In genomic region chr4:733631-733980, GRCh38 we compare ENCODE assay signal across 21 cellular contexts. TPM values are rescaled to one million over a fixed set of nuclear protein-coding genes. Genes with fewer than 3 reads are reported as not detected.
DNase-seq lines count a peak whose midpoint lies in the region; ATAC-seq and TF ChIP-seq lines count a peak whose summit lies in the region.
"Had no signal": no experiment of that assay in that cellular context is flagged by ENCODE, and none has a peak within 500 bp of the region (broad histone marks: within the 10 kb centered on the region; RNA-seq: fewer than 3 reads in every experiment).

No MANE protein-coding gene starts in this region.

- H3K27me3 ChIP-seq in right atrium auricular region (no peaks in the 10 kb centered on the region), neuronal stem cell (ENCODE audit: control insufficient read depth in 3 of 3, insufficient read depth in 3 of 3, low read depth in 1 of 3, low read length in 3 of 3) (no peaks in the 10 kb centered on the region)
- H3K27me3 ChIP-seq: BE2C had no signal

- no peak overlapping the region for H2BK15ac ChIP-seq in neuronal stem cell (ENCODE audit: low read length)

- H3K4me1 ChIP-seq in right atrium auricular region (no peaks in the 10 kb centered on the region), neuronal stem cell (ENCODE audit: control insufficient read depth in 2 of 2, insufficient read depth in 1 of 2, low read depth in 1 of 2, low read length in 2 of 2) (no peaks in the 10 kb centered on the region)
- H3K4me1 ChIP-seq: BE2C, HAP-1 had no signal

- H3K9me3 ChIP-seq in right atrium auricular region (no peaks in the 10 kb centered on the region), neuronal stem cell (replicated peaks in 1 of 2; ENCODE audit: control insufficient read depth in 2 of 2, insufficient read depth in 1 of 2, low read depth in 1 of 2, low read length in 2 of 2) (peaks cover 0 to 5% of the 10 kb centered on the region in 2 donors)
- H3K9me3 ChIP-seq: BE2C, HAP-1 had no signal

- H3K4me3 Mint-ChIP-seq in glutamatergic neuron (ENCODE audit: unreplicated experiment) = no peak overlapping the region
- H3K4me3 Mint-ChIP-seq in activated CD4-positive, alpha-beta T cell treated with anti-CD3 and anti-CD28 coated beads, Interleukin-2, amount 10 ng/mL, durations not matched to agents 24 days and 14 days = no peak overlapping the region
- H3K4me3 Mint-ChIP-seq: CD4-positive, CD25-positive, alpha-beta regulatory T cell; CD8-positive, alpha-beta memory T cell had no signal

- no peak overlapping the region for H4K91ac ChIP-seq in neuronal stem cell (ENCODE audit: low read depth, low read length, poor library complexity)

- H3K79me1 ChIP-seq in neuronal stem cell (ENCODE audit: low read depth, low read length) = peaks cover 23% of the 10 kb centered on the region

- peaks cover 9% of the 10 kb centered on the region for H3K9me3 Mint-ChIP-seq in glutamatergic neuron (ENCODE audit: unreplicated experiment)
- H3K9me3 Mint-ChIP-seq in activated CD4-positive, alpha-beta T cell treated with anti-CD3 and anti-CD28 coated beads, Interleukin-2, amount 10 ng/mL, durations not matched to agents 24 days and 14 days = no peaks in the 10 kb centered on the region
- H3K9me3 Mint-ChIP-seq: CD8-positive, alpha-beta memory T cell had no signal

- H3K4me1 Mint-ChIP-seq in glutamatergic neuron (ENCODE audit: low read depth, unreplicated experiment) = peaks cover 3% of the 10 kb centered on the region
- no peaks in the 10 kb centered on the region for H3K4me1 Mint-ChIP-seq in activated CD4-positive, alpha-beta T cell treated with anti-CD3 and anti-CD28 coated beads, Interleukin-2, amount 10 ng/mL, durations not matched to agents 24 days and 14 days
- H3K4me1 Mint-ChIP-seq: CD4-positive, CD25-positive, alpha-beta regulatory T cell had no signal

- H3K4me2 ChIP-seq in neuronal stem cell (ENCODE audit: insufficient read depth, low read length, poor library complexity, severe bottlenecking) = no peak overlapping the region

- H3K4me3 ChIP-seq in right atrium auricular region (no peak overlapping the region), neuronal stem cell (ENCODE audit: low read length in 2 of 2) (no peak overlapping the region)
- H3K4me3 ChIP-seq: GM12878, GM23248, HAP-1 had no signal

- H3K36me3 Mint-ChIP-seq in glutamatergic neuron (ENCODE audit: unreplicated experiment) = peaks cover 4% of the 10 kb centered on the region
- peaks cover 39% of the 10 kb centered on the region for H3K36me3 Mint-ChIP-seq in activated CD4-positive, alpha-beta T cell treated with anti-CD3 and anti-CD28 coated beads, Interleukin-2, amount 10 ng/mL, durations not matched to agents 24 days and 14 days (ENCODE audit: low read depth)

- H3K27ac ChIP-seq in right atrium auricular region = no peak overlapping the region
- H3K27ac ChIP-seq in neuronal stem cell (replicated peaks; ENCODE audit: low read length) = no peak overlapping the region
- H3K27ac ChIP-seq: GM23248 had no signal

- H4K8ac ChIP-seq in neuronal stem cell (ENCODE audit: low read depth, low read length) = no peak overlapping the region

- no peak overlapping the region for H2AK5ac ChIP-seq in neuronal stem cell (ENCODE audit: low read depth, low read length)

- ATAC-seq in Right ventricle myocardium superior (ENCODE audit: poor library complexity) = no peak
- ATAC-seq: GM12878 had no signal

- peaks cover 66% of the 10 kb centered on the region for H3K36me3 ChIP-seq in right atrium auricular region
- H3K36me3 ChIP-seq in neuronal stem cell (replicated peaks in 1 of 2; ENCODE audit: control insufficient read depth in 2 of 2, insufficient read depth in 2 of 2, low read length in 2 of 2) = peaks cover 46 to 83% of the 10 kb centered on the region in 2 donors

- no peak overlapping the region for H2BK120ac ChIP-seq in neuronal stem cell (ENCODE audit: low read depth, low read length)

- DNase-seq in Right ventricle myocardium superior (peak; percentile 10), right atrium auricular region (ENCODE audit: low spot score) (no peak), glutamatergic neuron (peak; percentile 4), neuronal stem cell (ENCODE audit: low spot score) (no peak)
- no peak for DNase-seq in activated CD4-positive, alpha-beta T cell treated with anti-CD3 and anti-CD28 coated beads, Interleukin-2, amount 10 ng/mL, durations not matched to agents 24 days and 14 days
- DNase-seq in stimulated activated CD4-positive, alpha-beta T cell treated with anti-CD3 and anti-CD28 coated beads, Interleukin-12 subunit alpha, Interleukin-12 subunit beta, amount 100 ng/mL, for 4 hours = no peak
- DNase-seq: ACHN; C1 segment of cervical spinal cord; CD4-positive, CD25-positive, alpha-beta regulatory T cell; CD8-positive, alpha-beta memory T cell; COR-L47; DMS 273 treated with DMSO at 0.1 percent for 48 hours; DMS53; DND-41; EL; GM23248 had no signal

- peak overlapping the region; percentile 39 for H2BK5ac ChIP-seq in neuronal stem cell (ENCODE audit: low read length)

- no peak overlapping the region for H3K4ac ChIP-seq in neuronal stem cell (ENCODE audit: low read length)

- TF ChIP-seq CTCF in right atrium auricular region (IDR thresholded peaks at IDR 0.05) (no peak), glutamatergic neuron (IDR thresholded peaks at IDR 0.05; ENCODE audit: partially characterized antibody, unreplicated experiment) (no peak)

- H3K18ac ChIP-seq in neuronal stem cell (ENCODE audit: low read length) = no peak overlapping the region

- H3K14ac ChIP-seq in neuronal stem cell (ENCODE audit: low read length) = no peak overlapping the region

- no peak overlapping the region for H2BK12ac ChIP-seq in neuronal stem cell (ENCODE audit: low read length)

- H3K23ac ChIP-seq in neuronal stem cell (ENCODE audit: low read depth, low read length, poor library complexity) = no peak overlapping the region

- H3K27ac Mint-ChIP-seq in glutamatergic neuron (ENCODE audit: unreplicated experiment) = no peak overlapping the region
- H3K27ac Mint-ChIP-seq in activated CD4-positive, alpha-beta T cell treated with anti-CD3 and anti-CD28 coated beads, Interleukin-2, amount 10 ng/mL, durations not matched to agents 24 days and 14 days = no peak overlapping the region
- H3K27ac Mint-ChIP-seq: CD4-positive, CD25-positive, alpha-beta regulatory T cell had no signal

- no CpG with 5 or more reads among the region's 18 CpGs for WGBS in neuronal stem cell (ENCODE audit: extremely low coverage in 2 of 2, insufficient read length in 2 of 2, insufficient replicate concordance in 1 of 2), 2 donors

- intact Hi-C loops in Right ventricle myocardium superior (cut with DNase I) = no loop called here
- intact Hi-C loops in activated CD4-positive, alpha-beta T cell treated with anti-CD3 and anti-CD28 coated beads, Interleukin-2, amount 10 ng/mL, durations not matched to agents 24 days and 14 days (cut with micrococcal nuclease) = no loop called here

- peaks cover 7% of the 10 kb centered on the region for H3K27me3 Mint-ChIP-seq in glutamatergic neuron (ENCODE audit: unreplicated experiment)
- no peaks in the 10 kb centered on the region for H3K27me3 Mint-ChIP-seq in activated CD4-positive, alpha-beta T cell treated with anti-CD3 and anti-CD28 coated beads, Interleukin-2, amount 10 ng/mL, durations not matched to agents 24 days and 14 days
- H3K27me3 Mint-ChIP-seq: CD4-positive, CD25-positive, alpha-beta regulatory T cell had no signal

- no peak overlapping the region for H3K9ac ChIP-seq in neuronal stem cell (ENCODE audit: low read depth, low read length, poor library complexity)
- H3K9ac ChIP-seq: GM23248 had no signal

- no peak overlapping the region for H2AFZ ChIP-seq in neuronal stem cell (ENCODE audit: low read length)
- H2AFZ ChIP-seq: GM23248 had no signal

RNA-seq across cellular contexts. Expression of gene PCGF3, which starts 28.0 kb away (rescaled TPM):
- total RNA-seq in Right ventricle myocardium superior = 20.8 TPM
- 10 to 100 TPM; 17.9 to 22.6 TPM for total RNA-seq in right atrium auricular region
- 122 TPM for total RNA-seq in glutamatergic neuron (ENCODE audit: unreplicated experiment)
- polyA plus RNA-seq in neuronal stem cell (2013, experiment 1 of 2) = 40.8 TPM
- 42.5 TPM for polyA plus RNA-seq in neuronal stem cell (2013, experiment 2 of 2)
- total RNA-seq in activated CD4-positive, alpha-beta T cell treated with anti-CD3 and anti-CD28 coated beads, Interleukin-2, amount 10 ng/mL, durations not matched to agents 24 days and 14 days = 32.1 and 34.5 TPM in 2 replicates

RNA-seq across cellular contexts. Expression of gene SLC49A3, which starts 44.7 kb away (rescaled TPM):
- 14.6 TPM for total RNA-seq in Right ventricle myocardium superior
- 10 to 100 TPM in 1 of 2 donors, 1 to 10 TPM in 1; 10.0 to 12.0 TPM for total RNA-seq in right atrium auricular region
- not detected for total RNA-seq in glutamatergic neuron (ENCODE audit: unreplicated experiment)
- polyA plus RNA-seq in neuronal stem cell (2013, experiment 1 of 2) = 0.81 TPM
- 0.57 TPM for polyA plus RNA-seq in neuronal stem cell (2013, experiment 2 of 2)
- total RNA-seq in activated CD4-positive, alpha-beta T cell treated with anti-CD3 and anti-CD28 coated beads, Interleukin-2, amount 10 ng/mL, durations not matched to agents 24 days and 14 days = 0.40 and 0.72 TPM in 2 replicates
- total RNA-seq: G401, H4 had no signal

RNA-seq across cellular contexts. Expression of gene MYL5, which starts 59.3 kb away (rescaled TPM):
- 3.7 TPM for total RNA-seq in Right ventricle myocardium superior
- 1 to 10 TPM; 3.2 to 3.6 TPM for total RNA-seq in right atrium auricular region
- total RNA-seq in glutamatergic neuron (ENCODE audit: unreplicated experiment) = 13.6 TPM
- polyA plus RNA-seq in neuronal stem cell (2013, experiment 1 of 2) = 4.1 TPM
- 3.9 TPM for polyA plus RNA-seq in neuronal stem cell (2013, experiment 2 of 2)
- 23.4 and 24.7 TPM in 2 replicates for total RNA-seq in activated CD4-positive, alpha-beta T cell treated with anti-CD3 and anti-CD28 coated beads, Interleukin-2, amount 10 ng/mL, durations not matched to agents 24 days and 14 days

RNA-seq across cellular contexts. Expression of gene ATP5ME, which starts 59.5 kb away (rescaled TPM):
- total RNA-seq in Right ventricle myocardium superior = 1,145 TPM
- total RNA-seq in right atrium auricular region = 100 to 1,000 TPM in 1 of 2 donors, 10 to 100 TPM in 1; 85.1 to 265 TPM
- 230 TPM for total RNA-seq in glutamatergic neuron (ENCODE audit: unreplicated experiment)
- polyA plus RNA-seq in neuronal stem cell (2013, experiment 1 of 2) = 966 TPM
- 911 TPM for polyA plus RNA-seq in neuronal stem cell (2013, experiment 2 of 2)
- 232 TPM in 2 replicates for total RNA-seq in activated CD4-positive, alpha-beta T cell treated with anti-CD3 and anti-CD28 coated beads, Interleukin-2, amount 10 ng/mL, durations not matched to agents 24 days and 14 days

Comparison
In these comparisons a context has a peak if more than half of its experiments do, and no peak if none do; other contexts are left out.
1. DNase-seq: peak in Right ventricle myocardium superior (single experiment) and glutamatergic neuron (single experiment); none in right atrium auricular region (single experiment), neuronal stem cell (single experiment), activated CD4-positive, alpha-beta T cell treated with anti-CD3 and anti-CD28 coated beads, Interleukin-2, amount 10 ng/mL, durations not matched to agents 24 days and 14 days (single experiment) and stimulated activated CD4-positive, alpha-beta T cell treated with anti-CD3 and anti-CD28 coated beads, Interleukin-12 subunit alpha, Interleukin-12 subunit beta, amount 100 ng/mL, for 4 hours (single experiment).